ENCODE assay signal across 8 cellular contexts in the genomic region with DNA sequence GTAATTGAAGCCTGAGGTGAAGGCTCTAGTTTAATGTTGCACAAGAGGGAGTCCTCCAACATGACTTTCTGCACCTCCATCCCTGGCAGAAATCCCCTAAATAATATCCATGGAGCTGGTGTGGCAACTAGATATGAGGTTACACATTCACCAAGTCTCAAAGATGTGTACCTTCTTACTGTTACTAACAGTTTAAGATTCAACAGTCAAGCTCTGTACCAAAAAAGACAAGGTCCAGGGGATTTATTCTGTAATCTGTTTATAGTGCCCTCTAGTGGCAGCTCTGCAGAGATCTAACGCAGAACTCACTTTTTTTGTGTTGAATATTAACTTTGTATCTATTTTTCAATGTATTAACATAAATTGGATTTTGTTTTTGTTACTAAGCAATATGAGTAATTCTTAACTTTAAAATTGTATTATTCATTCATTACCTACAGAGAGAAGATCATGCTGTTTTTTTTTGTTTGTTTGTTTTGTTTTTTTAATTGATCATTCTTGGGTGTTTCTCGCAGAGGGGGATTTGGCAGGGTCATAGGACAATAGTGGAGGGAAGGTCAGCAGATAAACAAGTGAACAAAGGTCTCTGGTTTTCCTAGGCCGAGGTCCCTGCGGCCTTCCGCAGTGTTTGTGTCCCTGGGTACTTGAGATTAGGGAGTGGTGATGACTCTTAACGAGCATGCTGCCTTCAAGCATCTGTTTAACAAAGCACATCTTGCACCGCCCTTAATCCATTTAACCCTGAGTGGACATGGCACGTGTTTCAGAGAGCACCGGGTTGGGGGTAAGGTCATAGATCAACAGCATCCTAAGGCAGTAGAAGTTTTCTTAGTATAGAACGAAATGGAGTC. TPM values are rescaled to one million over a fixed set of nuclear protein-coding genes. Genes with fewer than 3 reads are reported as not detected.
DNase-seq lines count a peak whose midpoint lies in the region; ATAC-seq, FAIRE-seq and TF ChIP-seq lines count a peak whose summit lies in the region.
"Not testable (repeated sequence)": the region's sequence is repeated elsewhere in the genome, so short reads cannot be mapped to it uniquely, and the experiment has no call there.
"Had no signal": no experiment of that assay in that cellular context is flagged by ENCODE, and none has a peak within 500 bp of the region (broad histone marks: within the 10 kb centered on the region; RNA-seq: fewer than 3 reads in every experiment).

No MANE protein-coding gene starts in this region.

- peak; percentile 90 for FAIRE-seq in GM12878 (lab: Jason Lieb, UNC)

- TF ChIP-seq RAD21 in GM12878 (IDR thresholded peaks at IDR 0.05; ENCODE audit: insufficient read depth, low read depth, low read length) = peak; percentile 83

- H2AFZ ChIP-seq in GM12878 (ENCODE audit: control insufficient read depth, low read depth, low read length) = not testable (repeated sequence)

- CTCF ChIA-PET in GM12878 (lab: Yijun Ruan, JAX) = interaction anchor here (0.6 to 2.0 kb wide), 57 partner anchors 10 to 1497 kb away, joined by 3 to 35 read pairs (median 5); a partner anchor contains a TSS

- H3K27me3 ChIP-seq in GM12878 (replicated peaks in 1 of 2; ENCODE audit: control insufficient read depth in 2 of 2, insufficient read depth in 2 of 2, low read length in 1 of 2) = not testable (repeated sequence)

- H3K9me3 Mint-ChIP-seq in glutamatergic neuron (ENCODE audit: unreplicated experiment); nephron progenitor cell: not testable (repeated sequence)

- intact Hi-C loops in GM12878 (cut with micrococcal nuclease; ENCODE audit: unreplicated experiment) = loop anchor here (1.0 to 10.0 kb wide), 4 partner anchors 107 to 995 kb away; a partner anchor contains a TSS

- not testable (repeated sequence) for H3K9me3 ChIP-seq in GM12878 (replicated peaks; ENCODE audit: control insufficient read depth, insufficient read depth, low read length)

- H3K4me1 Mint-ChIP-seq in glutamatergic neuron (ENCODE audit: low read depth, unreplicated experiment); nephron progenitor cell: not testable (repeated sequence)

- TF ChIP-seq CTCF in GM12878 (IDR thresholded peaks at IDR 0.05 in 2 of 3, conservative IDR thresholded peaks at IDR 0.05 in 1 of 3; ENCODE audit: control insufficient read depth in 2 of 3, extremely low read depth in 1 of 3, insufficient read depth in 1 of 3, low read depth in 3 of 3, low read length in 3 of 3) (peak; percentile 54 to 73 (median 71)), glutamatergic neuron (IDR thresholded peaks at IDR 0.05; ENCODE audit: partially characterized antibody, unreplicated experiment) (peak; percentile 90), nephron progenitor cell (IDR thresholded peaks at IDR 0.05) (peak; percentile 82)

- WGBS in GM12878 (ENCODE audit: insufficient coverage, insufficient replicate concordance, low lambda C conversion rate, missing lambda C conversion rate) = 27% methylated on average over 10 of the region's 10 CpGs

- in situ Hi-C loops in GM12878 (cut with MboI) = not testable (repeated sequence)

- not testable (repeated sequence) for TF ChIP-seq EP300 in GM12878 (IDR thresholded peaks at IDR 0.05; ENCODE audit: borderline replicate concordance in 1 of 2, control insufficient read depth in 1 of 2, low read depth in 2 of 2, low read length in 2 of 2)

- H3K4me2 ChIP-seq in GM12878 (ENCODE audit: control insufficient read depth, insufficient read depth) = not testable (repeated sequence)

- not testable (repeated sequence) for H3K4me3 ChIP-seq in GM12878

- POLR2A ChIA-PET in GM12878 (lab: Charles Lee) = interaction anchor here (0.5 to 1.2 kb wide), 6 partner anchors 14 to 1049 kb away, joined by 3 to 8 read pairs (median 4); a partner anchor contains a TSS

- not testable (repeated sequence) for TF ChIP-seq POLR2A in GM12878 (IDR thresholded peaks at IDR 0.05; ENCODE audit: low read depth, low read length)

- not testable (repeated sequence) for H3K27ac ChIP-seq in GM12878 (ENCODE audit: control insufficient read depth, insufficient read depth)

- H4K20me1 ChIP-seq in GM12878 (ENCODE audit: control insufficient read depth, insufficient read depth) = not testable (repeated sequence)

- not testable (repeated sequence) for H3K9ac ChIP-seq in GM12878 (ENCODE audit: control insufficient read depth, insufficient read depth, low read length)

- not testable (repeated sequence) for H3K4me3 Mint-ChIP-seq in glutamatergic neuron (ENCODE audit: unreplicated experiment); nephron progenitor cell

- SMC1A ChIA-PET in GM12878 (lab: Charles Lee; ENCODE audit: uncharacterized antibody, unreplicated experiment) = interaction anchor here (0.7 to 1.9 kb wide), 27 partner anchors 9 to 186 kb away, joined by 3 to 34 read pairs (median 7); a partner anchor contains a TSS

- H3K27ac Mint-ChIP-seq in glutamatergic neuron (ENCODE audit: unreplicated experiment) = peak overlapping the region; percentile 41
- not testable (repeated sequence) for H3K27ac Mint-ChIP-seq in nephron progenitor cell

- not testable (repeated sequence) for H3K27me3 Mint-ChIP-seq in glutamatergic neuron (ENCODE audit: unreplicated experiment); nephron progenitor cell (ENCODE audit: low read depth, poor library complexity)

- not testable (repeated sequence) for BruUV-seq in GM12878 (replicated peaks; lab: Mats Ljungman, UMichigan)

- ATAC-seq in HG02798 (IDR thresholded peaks at IDR 0.05; ENCODE audit: poor library complexity, unreplicated experiment) = peak; percentile 66
- ATAC-seq in GM12878 = peak; percentile 84

- H3K36me3 ChIP-seq in GM12878 (ENCODE audit: control insufficient read depth in 2 of 2, insufficient read depth in 2 of 2, low read length in 1 of 2) = not testable (repeated sequence)

- not testable (repeated sequence) for H3K36me3 Mint-ChIP-seq in glutamatergic neuron (ENCODE audit: unreplicated experiment); nephron progenitor cell (ENCODE audit: low read depth)

- DNase-seq in GM04504 (ENCODE audit: low read depth) (peak; percentile 19), NCI-H1694 (lab: John Stamatoyannopoulos, UW) (peak; percentile 65), SHP77 treated with DMSO at 0.1 percent for 48 hours (lab: John Stamatoyannopoulos, UW) (peak; percentile 8), nephron progenitor cell (peak; percentile 14)
- not testable (repeated sequence) for DNase-seq in GM12878 (ENCODE audit: low read depth, low spot score); glutamatergic neuron

- not testable (repeated sequence) for H3K4me1 ChIP-seq in GM12878 (ENCODE audit: control insufficient read depth, insufficient read depth, low read length)

- H3K79me2 ChIP-seq in GM12878 (ENCODE audit: control insufficient read depth, insufficient read depth, low read length) = not testable (repeated sequence)

- RAD21 ChIA-PET in GM12878 (lab: Charles Lee; ENCODE audit: unreplicated experiment) = interaction anchor here (0.6 to 1.3 kb wide), 24 partner anchors 9 to 191 kb away, joined by 3 to 33 read pairs (median 6); a partner anchor contains a TSS

TF ChIP-seq in GM12878, 131 proteins besides CTCF, POLR2A, EP300 and RAD21:
- peak; percentile 85; the same call in 1 of the 2 replicates for TF ChIP-seq SMC3 (IDR thresholded peaks at IDR 0.05; ENCODE audit: borderline replicate concordance, low read length)
TF ChIP-seq in GM12878: peak in this region for 1; not testable (repeated sequence) for 130.

RNA-seq across cellular contexts. Expression of a gene that starts 35.7 kb away (rescaled TPM):
- 8.0 and 8.4 TPM in 2 replicates for total RNA-seq in GM12878 (2013; cell fraction: nucleolus; rRNA removed)
- total RNA-seq in GM12878 (2014; rRNA removed) = not detected in 2 replicates
- not detected in 2 replicates for total RNA-seq in GM12878 (2014; rRNA removed; fragmentation: Illumina TruSeq; extraction: Trizol)
- total RNA-seq in GM12878 (2021) = not detected in 2 replicates
- not detected for polyA plus RNA-seq in GM12878 (2011; ENCODE audit: low read depth)
- polyA plus RNA-seq in GM12878 (2011; rRNA removed) = 0.50 and 0.60 TPM in 2 replicates
- 0.16 and 0.30 TPM in 2 replicates for polyA plus RNA-seq in GM12878 (2011; cell fraction: cytosol; rRNA removed)
- polyA plus RNA-seq in GM12878 (2011; cell fraction: nucleus; rRNA removed) = 0.72 and 1.2 TPM in 2 replicates
- not detected in 2 replicates for polyA plus RNA-seq in GM12878 (2012)
- not detected in 2 replicates for polyA plus RNA-seq in GM12878 (2014; fragmentation: Illumina TruSeq; extraction: Trizol)
- under 1 TPM; 0.11 to 0.29 TPM for polyA plus RNA-seq in GM12878 (2014; fragmentation: Nextera tagmentation; extraction: Ambion mirVana)
- polyA plus RNA-seq in GM12878 (2014; rRNA removed) = 0.37 TPM in 1 of 2 replicates, not detected in the other
- not detected for polyA plus RNA-seq in GM12878 (2016; fragmentation: Nextera tagmentation; extraction: Ambion mirVana)
- polyA minus RNA-seq in GM12878 (2011; rRNA and poly(A)+ RNA removed) = 0.31 and 1.7 TPM in 2 replicates
- not detected in 2 replicates for polyA minus RNA-seq in GM12878 (2011; cell fraction: cytosol; rRNA and poly(A)+ RNA removed)
- 0.96 TPM in 1 of 2 replicates, not detected in the other for polyA minus RNA-seq in GM12878 (2011; cell fraction: nucleus; rRNA and poly(A)+ RNA removed)
- not detected for total RNA-seq in glutamatergic neuron (ENCODE audit: unreplicated experiment)
- total RNA-seq: activated T-helper 2 cell treated with anti-CD3 and anti-CD28 coated beads, Interferon-gamma antibody, Interleukin-2, Interleukin-4, amounts not matched to agents 10 μg/mL and 5 μg/mL and 100 μg/mL, durations not matched to agents 14 hours and 24 hours and 36 hours had no signal
